10 cellular contexts compared by ENCODE assay signal in genomic region chr1:25033828-25034451, GRCh38.
A peak's percentile ranks its signal among the peaks of the same experiment; 100 is the strongest.
DNase-seq lines count a peak whose midpoint lies in the region; TF ChIP-seq lines count a peak whose summit lies in the region.
"Had no signal": no experiment of that assay in that cellular context is flagged by ENCODE, and none has a peak within 500 bp of the region (broad histone marks: within the 10 kb centered on the region; RNA-seq: fewer than 3 reads in every experiment).

No MANE protein-coding gene starts in this region.

- BruUV-seq in OCI-LY7 (replicated peaks; lab: Mats Ljungman, UMichigan) = no TSS peak
- no TSS peak for BruUV-seq in PC-9 (replicated peaks; lab: Mats Ljungman, UMichigan)

- no peaks in the 10 kb centered on the region for H3K36me3 ChIP-seq in OCI-LY7 (ENCODE audit: insufficient read depth, low read length)
- no peaks in the 10 kb centered on the region for H3K36me3 ChIP-seq in PC-9 (ENCODE audit: low read depth)
- H3K36me3 ChIP-seq: ascending aorta had no signal

- H4K20me1 ChIP-seq in OCI-LY7 (ENCODE audit: insufficient read depth, low read length) (no peaks in the 10 kb centered on the region), PC-9 (ENCODE audit: insufficient read depth) (no peaks in the 10 kb centered on the region)

- H3K27ac ChIP-seq in OCI-LY7 (ENCODE audit: low read depth, low read length, poor library complexity, severe bottlenecking) (no peak overlapping the region), PC-9 (no peak overlapping the region)
- H3K27ac ChIP-seq: ascending aorta had no signal

- H3K27me3 ChIP-seq in PC-9 (ENCODE audit: insufficient read depth, low read depth) = no peaks in the 10 kb centered on the region
- H3K27me3 ChIP-seq: ascending aorta had no signal

- CTCF ChIA-PET in OCI-LY7 (lab: Charles Lee; ENCODE audit: unreplicated experiment) = interaction anchor here (0.5 kb wide), 1 partner anchor 111 kb away, joined by 4 read pairs; no protein-coding TSS in a partner anchor
- CTCF ChIA-PET in PC-9 (lab: Charles Lee) = no interaction called here

- DNase-seq in OCI-LY7 (ENCODE audit: low spot score) (no peak), cardiac septum (ENCODE audit: low spot score) (peak; percentile 89), NCI-H446 (lab: John Stamatoyannopoulos, UW) (no peak), activated gamma-delta T cell treated with Interleukin-2 at 50 U/mL for 16 hours (no peak), PC-9 (no peak), NCI-H510A treated with DMSO at 0.1 percent for 48 hours (lab: John Stamatoyannopoulos, UW) (no peak)
- peak; percentile 54 for DNase-seq in stimulated activated CD8-positive, alpha-beta memory T cell treated with anti-CD3 and anti-CD28 coated beads, Interleukin-4, amount 100 ng/mL, for 48 hours
- DNase-seq: NCI-H526 had no signal

- TF ChIP-seq POLR2A in GM18526 (IDR thresholded peaks at IDR 0.05; ENCODE audit: extremely low read depth, insufficient read length) = peak; percentile 45

- POLR2A ChIA-PET in OCI-LY7 (lab: Charles Lee) = interaction anchor here (0.8 to 1.6 kb wide), 2 partner anchors 12 to 37 kb away, joined by 3 to 9 read pairs; no protein-coding TSS in a partner anchor
- POLR2A ChIA-PET in PC-9 (lab: Charles Lee; ENCODE audit: unreplicated experiment) = no interaction called here

- no peaks in the 10 kb centered on the region for H3K9me3 ChIP-seq in OCI-LY7 (ENCODE audit: low read length)
- no peaks in the 10 kb centered on the region for H3K9me3 ChIP-seq in PC-9 (ENCODE audit: insufficient read depth, low read depth)
- H3K9me3 ChIP-seq: ascending aorta had no signal

- no peak for TF ChIP-seq CTCF in OCI-LY7 (conservative IDR thresholded peaks at IDR 0.05; ENCODE audit: low read length)
- TF ChIP-seq CTCF in PC-9 (conservative IDR thresholded peaks at IDR 0.05) = no peak

- intact Hi-C loops in OCI-LY7 (cut with micrococcal nuclease; ENCODE audit: unreplicated experiment) = no loop called here
- intact Hi-C loops in cardiac septum (cut with DNase I) = no loop called here
- intact Hi-C loops in PC-9 (cut with micrococcal nuclease; ENCODE audit: unreplicated experiment) = no loop called here

- H3F3A ChIP-seq in PC-9 (ENCODE audit: insufficient read depth, low read depth) = no peaks in the 10 kb centered on the region

- no peaks in the 10 kb centered on the region for H3K9me2 ChIP-seq in OCI-LY7 (ENCODE audit: insufficient read depth, low read length)
- H3K9me2 ChIP-seq in PC-9 (ENCODE audit: insufficient read depth) = no peaks in the 10 kb centered on the region

- H3K4me2 ChIP-seq in OCI-LY7 (ENCODE audit: low read length) = peak overlapping the region; percentile 59
- no peak overlapping the region for H3K4me2 ChIP-seq in PC-9

- H3K4me3 ChIP-seq in OCI-LY7 (ENCODE audit: low read depth, low read length, poor library complexity, severe bottlenecking) (no peak overlapping the region), PC-9 (no peak overlapping the region)
- H3K4me3 ChIP-seq: ascending aorta had no signal

- H3K79me2 ChIP-seq in OCI-LY7 (ENCODE audit: insufficient read depth, low read depth, low read length) = no peaks in the 10 kb centered on the region
- H3K79me2 ChIP-seq in PC-9 (ENCODE audit: low read depth) = no peaks in the 10 kb centered on the region

- H3K4me1 ChIP-seq in OCI-LY7 (ENCODE audit: insufficient read depth, low read length, poor library complexity, severe bottlenecking) (peaks cover 56% of the 10 kb centered on the region), PC-9 (replicated peaks; ENCODE audit: insufficient read depth) (no peaks in the 10 kb centered on the region)
- H3K4me1 ChIP-seq: ascending aorta had no signal

- H2AFZ ChIP-seq in OCI-LY7 (ENCODE audit: low read length) = no peak overlapping the region
- H2AFZ ChIP-seq in PC-9 = no peak overlapping the region

Comparison
In these comparisons a context has a peak if more than half of its experiments do, and no peak if none do; other contexts are left out.
1. DNase-seq: peak in cardiac septum (single experiment) and stimulated activated CD8-positive, alpha-beta memory T cell treated with anti-CD3 and anti-CD28 coated beads, Interleukin-4, amount 100 ng/mL, for 48 hours (single experiment); none in OCI-LY7 (single experiment), NCI-H446 (0 of 2), activated gamma-delta T cell treated with Interleukin-2 at 50 U/mL for 16 hours (single experiment), PC-9 (0 of 2) and NCI-H510A treated with DMSO at 0.1 percent for 48 hours (single experiment).